In the genomic region with DNA sequence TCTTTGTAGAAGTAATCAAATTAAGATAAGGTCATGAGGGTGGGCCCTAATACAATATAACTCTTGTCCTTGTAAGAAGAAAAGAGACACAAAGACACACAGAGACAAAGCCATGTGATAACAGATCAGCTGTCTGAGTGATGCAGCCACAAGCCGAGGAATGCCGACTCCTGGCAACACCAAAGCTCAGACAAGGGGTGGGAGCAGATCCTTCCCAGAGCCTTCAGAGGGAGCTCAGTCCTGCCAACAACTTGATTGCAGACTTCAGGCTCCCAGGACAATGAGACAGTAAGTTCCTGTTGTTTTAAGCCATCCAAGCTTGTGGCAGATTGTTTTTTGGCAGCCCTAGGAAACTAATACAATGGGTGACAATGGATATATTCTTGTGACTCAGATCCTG, we compare ENCODE assay signal across 26 cellular contexts.
"Had no signal": no experiment of that assay in that cellular context is flagged by ENCODE, and none has a peak within 500 bp of the region (broad histone marks: within the 10 kb centered on the region; RNA-seq: fewer than 3 reads in every experiment).

No MANE protein-coding gene starts in this region.

- H3K9me3 Mint-ChIP-seq: stimulated activated effector memory CD8-positive, alpha-beta T cell treated with anti-CD3 and anti-CD28 coated beads, Interleukin-12 subunit alpha, Interleukin-12 subunit beta, amount 100 ng/mL, for 72 hours had no signal

- H3K27ac Mint-ChIP-seq: memory B cell; mesothelial cell of epicardium; naive thymus-derived CD4-positive, alpha-beta T cell; nephron; neural progenitor cell; stimulated activated effector memory CD8-positive, alpha-beta T cell treated with anti-CD3 and anti-CD28 coated beads, Interleukin-12 subunit alpha, Interleukin-12 subunit beta, amount 100 ng/mL, for 72 hours had no signal

- H3K36me3 ChIP-seq: esophagus squamous epithelium, neural progenitor cell, prostate gland, sigmoid colon, tibial artery, upper lobe of left lung had no signal

- H3K4me2 ChIP-seq: neural progenitor cell had no signal

- H3K4me1 Mint-ChIP-seq: memory B cell; mesothelial cell of epicardium; naive thymus-derived CD4-positive, alpha-beta T cell; neural progenitor cell had no signal

- H3K36me3 Mint-ChIP-seq: mesothelial cell of epicardium; neural progenitor cell; stimulated activated effector memory CD8-positive, alpha-beta T cell treated with anti-CD3 and anti-CD28 coated beads, Interleukin-12 subunit alpha, Interleukin-12 subunit beta, amount 100 ng/mL, for 72 hours had no signal

- H3K9ac ChIP-seq: neural progenitor cell, parathyroid adenoma had no signal

- H3K27me3 ChIP-seq: esophagus squamous epithelium, neural progenitor cell, sigmoid colon, testis, tibial artery, upper lobe of left lung had no signal

- H3K27me3 Mint-ChIP-seq: memory B cell had no signal

- DNase-seq: cerebellar nuclear complex; effector memory CD4-positive, alpha-beta T cell; erythroblast; esophagus squamous epithelium; hypothalamus; kidney; mucosa of descending colon; naive thymus-derived CD4-positive, alpha-beta T cell; right cardiac atrium; sigmoid colon; stimulated activated CD4-positive, alpha-beta T cell treated with anti-CD3 and anti-CD28 coated beads, Interleukin-2, amount 100 ng/mL, for 24 hours; stimulated activated CD4-positive, alpha-beta T cell treated with anti-CD3 and anti-CD28 coated beads, Interleukin-4, amount 100 ng/mL, for 24 hours; stimulated activated naive CD4-positive, alpha-beta T cell treated with Interleukin-2 at 50 U/mL for 16 hours; substantia nigra; testis; tibial artery; upper lobe of left lung had no signal

- H3K4me3 Mint-ChIP-seq: memory B cell; mesothelial cell of epicardium; naive thymus-derived CD4-positive, alpha-beta T cell; nephron; neural progenitor cell; stimulated activated effector memory CD8-positive, alpha-beta T cell treated with anti-CD3 and anti-CD28 coated beads, Interleukin-12 subunit alpha, Interleukin-12 subunit beta, amount 100 ng/mL, for 72 hours had no signal

- H3K79me2 ChIP-seq: parathyroid adenoma had no signal

- H3K4me3 ChIP-seq: esophagus squamous epithelium, lung, mucosa of descending colon, neural progenitor cell, prostate gland, sigmoid colon, testis, tibial artery, upper lobe of left lung had no signal

- H3K4me1 ChIP-seq: esophagus squamous epithelium, neural progenitor cell, prostate gland, sigmoid colon, testis, tibial artery, upper lobe of left lung had no signal

- H3K27ac ChIP-seq: esophagus squamous epithelium, neural progenitor cell, parathyroid adenoma, prostate gland, sigmoid colon, testis, tibial artery, upper lobe of left lung had no signal

- ATAC-seq: left lobe of liver; mucosa of descending colon; naive thymus-derived CD4-positive, alpha-beta T cell; right cardiac atrium; stimulated activated effector memory CD8-positive, alpha-beta T cell treated with anti-CD3 and anti-CD28 coated beads, Interleukin-12 subunit alpha, Interleukin-12 subunit beta, amount 100 ng/mL, for 72 hours had no signal
